In genomic region chr3:184284696-184285095, GRCh38 we compare ENCODE assay signal across 9 cellular contexts. TPM values are rescaled to one million over a fixed set of nuclear protein-coding genes. Genes with fewer than 3 reads are reported as not detected.
DNase-seq lines count a peak whose midpoint lies in the region; ATAC-seq and TF ChIP-seq lines count a peak whose summit lies in the region.
"Had no signal": no experiment of that assay in that cellular context is flagged by ENCODE, and none has a peak within 500 bp of the region (broad histone marks: within the 10 kb centered on the region; RNA-seq: fewer than 3 reads in every experiment).

No MANE protein-coding gene starts in this region.

- peak; percentile 7 for ATAC-seq in activated B cell treated with CpG ODN at 0.5 μM for 24 hours (ENCODE audit: low read depth)
- ATAC-seq in HG03039 (IDR thresholded peaks at IDR 0.05; ENCODE audit: unreplicated experiment) = no peak
- no peak for ATAC-seq in HG03439 (IDR thresholded peaks at IDR 0.05; ENCODE audit: unreplicated experiment)

- no peak overlapping the region for H3K4me3 Mint-ChIP-seq in activated B cell treated with CpG ODN at 0.5 μM for 24 hours
- H3K4me3 Mint-ChIP-seq: central memory CD8-positive, alpha-beta T cell had no signal

- H3K4me1 Mint-ChIP-seq in activated B cell treated with CpG ODN at 0.5 μM for 24 hours = peaks cover 3% of the 10 kb centered on the region
- H3K4me1 Mint-ChIP-seq: central memory CD8-positive, alpha-beta T cell had no signal

- intact Hi-C loops in activated B cell treated with CpG ODN at 0.5 μM for 24 hours (cut with micrococcal nuclease) = loop anchor here (1.0 kb wide), 1 partner anchor 57 kb away; no protein-coding TSS in a partner anchor

- H3K27me3 Mint-ChIP-seq in activated B cell treated with CpG ODN at 0.5 μM for 24 hours = peaks cover 10% of the 10 kb centered on the region

- no peaks in the 10 kb centered on the region for H3K9me3 Mint-ChIP-seq in activated B cell treated with CpG ODN at 0.5 μM for 24 hours
- H3K9me3 Mint-ChIP-seq: central memory CD8-positive, alpha-beta T cell had no signal

- POLR2A ChIA-PET in GM10248 (lab: Yijun Ruan, JAX) (no interaction called here), activated B cell treated with CpG ODN at 0.5 μM for 24 hours (lab: Charles Lee) (no interaction called here)

- CTCF ChIA-PET in GM10248 (lab: Yijun Ruan, JAX) = interaction anchor here (3.4 kb wide), 1 partner anchor 58 kb away, joined by 20 read pairs; no protein-coding TSS in a partner anchor
- CTCF ChIA-PET in activated B cell treated with CpG ODN at 0.5 μM for 24 hours (lab: Charles Lee) = no interaction called here

- H3K27ac ChIP-seq in 22Rv1 = no peak overlapping the region

- DNase-seq in GM10248 (ENCODE audit: extremely low spot score) (peak; percentile 50), NCI-H2081 treated with DMSO at 0.1 percent for 48 hours (lab: John Stamatoyannopoulos, UW) (peak; percentile 82), activated B cell treated with CpG ODN at 0.5 μM for 24 hours (no peak), foreskin melanocyte (peak; percentile 39), pulmonary artery endothelial cell (ENCODE audit: low read depth, low spot score) (peak; percentile 64)

- no peak overlapping the region for H3K27ac Mint-ChIP-seq in activated B cell treated with CpG ODN at 0.5 μM for 24 hours

- TF ChIP-seq CTCF in 22Rv1 (IDR thresholded peaks at IDR 0.05) (peak; percentile 69), GM10248 (IDR thresholded peaks at IDR 0.05; ENCODE audit: control extremely low read depth, extremely low read depth, low read depth, missing control alignments) (peak; percentile 18), activated B cell treated with CpG ODN at 0.5 μM for 24 hours (IDR thresholded peaks at IDR 0.05) (no peak)

- no peaks in the 10 kb centered on the region for H3K36me3 Mint-ChIP-seq in activated B cell treated with CpG ODN at 0.5 μM for 24 hours (ENCODE audit: low read depth)

RNA-seq across cellular contexts. Expression of gene ECE2, which starts 8.9 kb away (rescaled TPM):
- total RNA-seq in activated B cell treated with CpG ODN at 0.5 μM for 24 hours (not detected in 2 replicates), pulmonary artery endothelial cell (not detected in 2 replicates)

RNA-seq across cellular contexts. Expression of gene PSMD2, which starts 14.3 kb away (rescaled TPM):
- total RNA-seq in activated B cell treated with CpG ODN at 0.5 μM for 24 hours (206 and 210 TPM in 2 replicates), pulmonary artery endothelial cell (780 and 805 TPM in 2 replicates)

RNA-seq across cellular contexts. Expression of gene CAMK2N2, which starts 23.3 kb away (rescaled TPM):
- total RNA-seq in activated B cell treated with CpG ODN at 0.5 μM for 24 hours (not detected in 2 replicates), pulmonary artery endothelial cell (0.07 TPM in 1 of 2 replicates, not detected in the other)

RNA-seq across cellular contexts. Expression of gene EIF4G1, which starts 29.7 kb away (rescaled TPM):
- total RNA-seq in activated B cell treated with CpG ODN at 0.5 μM for 24 hours (292 and 319 TPM in 2 replicates), pulmonary artery endothelial cell (340 and 432 TPM in 2 replicates)

RNA-seq across cellular contexts. Expression of gene EEF1AKMT4, which starts 35.2 kb away (rescaled TPM):
- 1.9 and 2.9 TPM in 2 replicates for total RNA-seq in activated B cell treated with CpG ODN at 0.5 μM for 24 hours
- 4.3 and 4.7 TPM in 2 replicates for total RNA-seq in pulmonary artery endothelial cell
